Comparison of ENCODE assay signal across 20 cellular contexts in the genomic region with DNA sequence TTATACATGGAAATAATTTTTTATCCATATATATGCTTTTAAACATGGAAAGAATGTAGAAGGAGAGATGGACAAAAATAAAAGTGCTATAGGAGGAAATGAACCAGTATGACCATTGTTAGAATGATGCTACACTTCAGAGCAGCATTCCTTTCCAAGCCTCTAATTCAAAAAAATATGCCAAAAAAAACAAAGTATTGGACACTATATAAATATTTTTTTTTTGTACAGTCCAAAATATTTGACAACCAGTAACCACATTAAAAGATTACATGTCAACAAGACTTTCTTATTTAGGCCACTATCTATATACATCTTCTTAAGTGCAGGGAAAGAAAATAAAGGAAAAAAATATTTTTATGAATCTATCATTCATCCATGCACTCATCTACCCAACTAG.
"Had no signal": no experiment of that assay in that cellular context is flagged by ENCODE, and none has a peak within 500 bp of the region (broad histone marks: within the 10 kb centered on the region; RNA-seq: fewer than 3 reads in every experiment).

No MANE protein-coding gene starts in this region.

- H3K36me3 ChIP-seq: neural progenitor cell had no signal

- H3K27me3 ChIP-seq: breast epithelium, heart right ventricle, neural progenitor cell, tibial nerve had no signal

- ATAC-seq: activated CD8-positive, alpha-beta T cell treated with anti-CD3 and anti-CD28 coated beads, Interleukin-2, amount 10 ng/mL, durations not matched to agents 7 days and 5 days; activated naive CD8-positive, alpha-beta T cell treated with anti-CD3 and anti-CD28 coated beads, Interleukin-2, amount 50 U/mL, for 24 hours; heart right ventricle; left lobe of liver; naive thymus-derived CD8-positive, alpha-beta T cell had no signal

- H3K4me3 ChIP-seq: breast epithelium, heart right ventricle, neural progenitor cell, tibial nerve had no signal

- H3K27ac ChIP-seq: breast epithelium, heart right ventricle, neural progenitor cell, tibial nerve, WERI-Rb-1 had no signal

- H3K9ac ChIP-seq: neural progenitor cell had no signal

- H2AFZ ChIP-seq: neural progenitor cell had no signal

- DNase-seq: activated CD4-positive, alpha-beta T cell treated with anti-CD3 and anti-CD28 coated beads, Interleukin-2, amount 50 U/mL, for 1 hour; activated CD4-positive, CD25-positive, alpha-beta regulatory T cell treated with anti-CD3 and anti-CD28 coated beads, Interleukin-2, amount 50 U/mL, for 72 hours; activated CD8-positive, alpha-beta T cell treated with anti-CD3 and anti-CD28 coated beads, Interleukin-2, amount 10 ng/mL, durations not matched to agents 7 days and 5 days; activated gamma-delta T cell; activated naive CD4-positive, alpha-beta T cell treated with anti-CD3 and anti-CD28 coated beads, Interleukin-2, amount 50 U/mL, for 16 hours; activated naive CD8-positive, alpha-beta T cell treated with anti-CD3 and anti-CD28 coated beads, Interleukin-2, amount 50 U/mL, for 24 hours; anterior cingulate cortex; cerebellar nuclear complex; cortex of kidney; effector CD4-positive, alpha-beta T cell; heart right ventricle; kidney; naive thymus-derived CD8-positive, alpha-beta T cell; stimulated activated CD4-positive, alpha-beta T cell treated with anti-CD3 and anti-CD28 coated beads, Interleukin-12 subunit alpha, Interleukin-12 subunit beta, amount 100 ng/mL, for 4 hours; T-helper 1 cell; WERI-Rb-1 had no signal

- H3K4me1 ChIP-seq: breast epithelium, neural progenitor cell, tibial nerve had no signal

- H3K4me2 ChIP-seq: neural progenitor cell had no signal

- H3K9me3 ChIP-seq: breast epithelium, tibial nerve had no signal
